In the genomic region with DNA sequence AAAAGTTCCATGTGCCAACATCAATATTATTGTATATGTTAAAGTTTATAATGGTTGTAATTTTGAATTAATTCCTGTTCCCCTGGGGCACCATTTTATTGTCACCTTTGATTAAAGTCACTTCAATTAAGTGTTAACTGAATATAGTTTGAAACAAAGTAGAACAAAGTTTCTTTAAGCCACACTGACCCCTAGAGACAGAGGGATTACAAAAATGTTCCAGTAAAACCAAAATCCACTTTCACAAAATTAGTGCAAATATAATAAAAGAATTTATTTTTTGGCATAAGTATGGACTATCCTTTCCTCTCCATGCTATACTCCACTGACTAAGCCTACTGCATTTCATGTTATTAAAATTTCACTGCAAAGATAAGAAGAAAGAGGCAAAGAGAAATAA, we compare ENCODE assay signal across 20 cellular contexts.
DNase-seq lines count a peak whose midpoint lies in the region; TF ChIP-seq lines count a peak whose summit lies in the region.
"Had no signal": no experiment of that assay in that cellular context is flagged by ENCODE, and none has a peak within 500 bp of the region (broad histone marks: within the 10 kb centered on the region; RNA-seq: fewer than 3 reads in every experiment).

No MANE protein-coding gene starts in this region.

- intact Hi-C loops in MCF 10A (cut with micrococcal nuclease) (loop anchor here (10.0 kb wide), 1 partner anchor 813 kb away; no protein-coding TSS in a partner anchor), mammary epithelial cell (cut with micrococcal nuclease) (no loop called here)

- H3K36me3 Mint-ChIP-seq in MCF 10A (ENCODE audit: insufficient read depth, unreplicated experiment) = no peaks in the 10 kb centered on the region
- H3K36me3 Mint-ChIP-seq in progenitor cell of endocrine pancreas (ENCODE audit: insufficient read depth) = no peaks in the 10 kb centered on the region

- H3K4me3 ChIP-seq in mammary epithelial cell (replicated peaks in 1 of 3; ENCODE audit: insufficient read depth in 1 of 3, low read depth in 2 of 3, low read length in 3 of 3) (no peak overlapping the region), MM.1S (ENCODE audit: low read length) (no peak overlapping the region), choroid plexus epithelial cell (ENCODE audit: low read depth, low read length) (no peak overlapping the region)
- H3K4me3 ChIP-seq: coronary artery, ovary, spleen, uterus had no signal

- BruUV-seq in MCF 10A (replicated peaks; lab: Mats Ljungman, UMichigan) (no TSS peak), mammary epithelial cell (replicated peaks; lab: Mats Ljungman, UMichigan) (no TSS peak)

- H3K9me3 ChIP-seq in mammary epithelial cell (replicated peaks; ENCODE audit: insufficient read depth, low read length) (peaks cover 3% of the 10 kb centered on the region), MM.1S (replicated peaks; ENCODE audit: insufficient read depth, low read length) (no peaks in the 10 kb centered on the region)
- H3K9me3 ChIP-seq: ovary, uterus had no signal

- H3K9me3 Mint-ChIP-seq in MCF 10A (ENCODE audit: unreplicated experiment) = peaks cover 28% of the 10 kb centered on the region
- peaks cover 3% of the 10 kb centered on the region for H3K9me3 Mint-ChIP-seq in progenitor cell of endocrine pancreas (ENCODE audit: low read depth)

- H3K27me3 Mint-ChIP-seq in MCF 10A (ENCODE audit: insufficient read depth, unreplicated experiment) (no peaks in the 10 kb centered on the region), progenitor cell of endocrine pancreas (no peaks in the 10 kb centered on the region)
- H3K27me3 Mint-ChIP-seq: IgD-negative memory B cell had no signal

- CTCF ChIA-PET in MCF 10A (lab: Yijun Ruan, JAX) = interaction anchor here (1.1 to 2.0 kb wide), 4 partner anchors 16 to 515 kb away, joined by 3 to 13 read pairs (median 6); no protein-coding TSS in a partner anchor
- CTCF ChIA-PET in mammary epithelial cell (lab: Charles Lee; ENCODE audit: low non-redundant PET) = no interaction called here

- no peaks in the 10 kb centered on the region for H3K9me2 ChIP-seq in MM.1S (replicated peaks; ENCODE audit: insufficient read depth, low read length)

- POLR2A ChIA-PET in MCF 10A (lab: Yijun Ruan, JAX) = no interaction called here

- H3K9ac ChIP-seq in mammary epithelial cell (ENCODE audit: insufficient read depth, low read length) (no peak overlapping the region), MM.1S (ENCODE audit: low read length) (no peak overlapping the region)

- H3K27ac Mint-ChIP-seq in MCF 10A (ENCODE audit: low read depth, unreplicated experiment) = no peak overlapping the region
- no peak overlapping the region for H3K27ac Mint-ChIP-seq in progenitor cell of endocrine pancreas
- H3K27ac Mint-ChIP-seq: IgD-negative memory B cell; stimulated activated naive CD8-positive, alpha-beta T cell treated with anti-CD3 and anti-CD28 coated beads, Interleukin-15, Interleukin-2, amounts not matched to agents 100 ng/mL and 50 ng/mL, for 24 hours had no signal

- H3K79me2 ChIP-seq in mammary epithelial cell (ENCODE audit: insufficient read depth, low read length) (no peaks in the 10 kb centered on the region), MM.1S (ENCODE audit: low read length) (no peaks in the 10 kb centered on the region)

- H4K20me1 ChIP-seq in mammary epithelial cell (ENCODE audit: insufficient read depth, low read length) = no peaks in the 10 kb centered on the region
- no peaks in the 10 kb centered on the region for H4K20me1 ChIP-seq in MM.1S (ENCODE audit: insufficient read depth, low read length)

- peaks cover 18% of the 10 kb centered on the region for H3K4me1 ChIP-seq in mammary epithelial cell (ENCODE audit: insufficient read depth, low read length)
- no peaks in the 10 kb centered on the region for H3K4me1 ChIP-seq in MM.1S (ENCODE audit: low read length)
- H3K4me1 ChIP-seq: spleen, uterus had no signal

- peaks cover 6% of the 10 kb centered on the region for H3K4me1 Mint-ChIP-seq in MCF 10A (ENCODE audit: insufficient read depth, unreplicated experiment)
- peaks cover 2% of the 10 kb centered on the region for H3K4me1 Mint-ChIP-seq in progenitor cell of endocrine pancreas (ENCODE audit: low read depth)

- no peak overlapping the region for H3K4me3 Mint-ChIP-seq in MCF 10A (ENCODE audit: unreplicated experiment)
- H3K4me3 Mint-ChIP-seq in progenitor cell of endocrine pancreas (ENCODE audit: low read depth) = no peak overlapping the region
- H3K4me3 Mint-ChIP-seq: IgD-negative memory B cell; stimulated activated naive CD8-positive, alpha-beta T cell treated with anti-CD3 and anti-CD28 coated beads, Interleukin-15, Interleukin-2, amounts not matched to agents 100 ng/mL and 50 ng/mL, for 24 hours had no signal

- dilution Hi-C loops in mammary epithelial cell (cut with HindIII; ENCODE audit: low sequenced_read_pairs) = no loop called here

- H3K27ac ChIP-seq in mammary epithelial cell (ENCODE audit: insufficient read depth, low read depth, low read length) = no peak overlapping the region
- H3K27ac ChIP-seq in MM.1S (ENCODE audit: low read length) = no peak overlapping the region
- H3K27ac ChIP-seq: coronary artery, ovary, spleen, uterus had no signal

- no peaks in the 10 kb centered on the region for H3K27me3 ChIP-seq in mammary epithelial cell (ENCODE audit: insufficient read depth, low read length)
- H3K27me3 ChIP-seq in MM.1S (replicated peaks; ENCODE audit: insufficient read depth, low read length) = no peaks in the 10 kb centered on the region
- H3K27me3 ChIP-seq: ovary, spleen, uterus had no signal

- H3F3A ChIP-seq in MM.1S (ENCODE audit: insufficient read depth, low read length) = no peaks in the 10 kb centered on the region

- H3K36me3 ChIP-seq in mammary epithelial cell (ENCODE audit: insufficient read depth, low read length) (no peaks in the 10 kb centered on the region), MM.1S (replicated peaks; ENCODE audit: insufficient read depth, low read length) (no peaks in the 10 kb centered on the region)
- H3K36me3 ChIP-seq: ovary, spleen, uterus had no signal

- no peak overlapping the region for H2AFZ ChIP-seq in mammary epithelial cell (ENCODE audit: low read depth, low read length)
- H2AFZ ChIP-seq in MM.1S (ENCODE audit: low read length) = no peak overlapping the region

- TF ChIP-seq CTCF in MCF 10A (IDR thresholded peaks at IDR 0.05; ENCODE audit: unreplicated experiment) (peak; percentile 7), mammary epithelial cell (conservative IDR thresholded peaks at IDR 0.05 in 1 of 2, IDR thresholded peaks at IDR 0.05 in 1 of 2; ENCODE audit: extremely low read depth in 1 of 2, insufficient read depth in 1 of 2, low read depth in 1 of 2, low read length in 2 of 2) (no peak), MM.1S (IDR thresholded peaks at IDR 0.05; ENCODE audit: low read length) (peak; percentile 28), choroid plexus epithelial cell (conservative IDR thresholded peaks at IDR 0.05; ENCODE audit: low read depth, low read length) (no peak), progenitor cell of endocrine pancreas (IDR thresholded peaks at IDR 0.05; ENCODE audit: unreplicated experiment) (peak; percentile 16)

- no peak overlapping the region for H3K4me2 ChIP-seq in mammary epithelial cell (ENCODE audit: insufficient read depth, low read depth, low read length)
- H3K4me2 ChIP-seq in MM.1S (ENCODE audit: low read depth, low read length) = no peak overlapping the region

- in situ Hi-C loops in mammary epithelial cell (cut with MboI; ENCODE audit: low sequenced_read_pairs in 2 of 2) = no loop called here

- no peak for DNase-seq in MCF 10A (ENCODE audit: unreplicated experiment)
- DNase-seq in mammary epithelial cell = no peak
- DNase-seq in MM.1S = peak; percentile 37
- DNase-seq in choroid plexus epithelial cell (ENCODE audit: low read depth) = peak; percentile 10
- no peak for DNase-seq in progenitor cell of endocrine pancreas (ENCODE audit: low spot score, unreplicated experiment)
- DNase-seq in D341Med (ENCODE audit: low spot score) = no peak
- no peak for DNase-seq in RKO (ENCODE audit: low spot score)
- DNase-seq in GM19240 (ENCODE audit: insufficient read length, low spot score) = no peak
- DNase-seq: activated CD8-positive, alpha-beta memory T cell treated with anti-CD3 and anti-CD28 coated beads for 24 hours; activated effector memory CD4-positive, alpha-beta T cell treated with Interleukin-2 at 50 U/mL for 16 hours; GDM1; glutamatergic neuron; NCI-H1417 treated with DMSO at 0.1 percent for 48 hours; NCI-H345; ovary; spleen; uterus had no signal

Comparison
In these comparisons a context has a peak if more than half of its experiments do, and no peak if none do; other contexts are left out.
1. CTCF ChIP-seq: peak in MCF 10A (single experiment), MM.1S (single experiment) and progenitor cell of endocrine pancreas (single experiment); none in mammary epithelial cell (0 of 2) and choroid plexus epithelial cell (single experiment).
2. DNase-seq: peak in MM.1S (single experiment) and choroid plexus epithelial cell (single experiment); none in MCF 10A (single experiment), mammary epithelial cell (single experiment), progenitor cell of endocrine pancreas (single experiment), D341Med (single experiment), RKO (single experiment) and GM19240 (single experiment).